24 cellular contexts compared by ENCODE assay signal in genomic region chr10:71618598-71618997, GRCh38.
DNase-seq lines count a peak whose midpoint lies in the region; ATAC-seq, FAIRE-seq and TF ChIP-seq lines count a peak whose summit lies in the region.
"Had no signal": no experiment of that assay in that cellular context is flagged by ENCODE, and none has a peak within 500 bp of the region (broad histone marks: within the 10 kb centered on the region; RNA-seq: fewer than 3 reads in every experiment).

No MANE protein-coding gene starts in this region.

- no peak overlapping the region for H3K14ac ChIP-seq in IMR-90 (replicated peaks; ENCODE audit: low read depth, low read length)
- H3K14ac ChIP-seq in H1 (ENCODE audit: insufficient read length) = no peak overlapping the region

- POLR2A ChIA-PET in IMR-90 (lab: Charles Lee; ENCODE audit: unreplicated experiment) (no interaction called here), H1 (lab: Charles Lee; ENCODE audit: partially characterized antibody) (no interaction called here)

- DNase-seq in cardiac muscle cell (ENCODE audit: low read depth in 1 of 2, low spot score in 1 of 2) = no peak
- no peak for DNase-seq in right atrium auricular region (ENCODE audit: low spot score)
- DNase-seq in IMR-90 = no peak
- no peak for DNase-seq in H1 (ENCODE audit: low read depth in 1 of 2, low spot score in 2 of 2)
- DNase-seq in osteoblast (ENCODE audit: insufficient read length, low spot score, missing footprints) = peak; percentile 57
- DNase-seq in OCI-M1 (lab: John Stamatoyannopoulos, UW) = no peak
- DNase-seq in stimulated activated naive CD8-positive, alpha-beta T cell treated with anti-CD3 and anti-CD28 coated beads, Interleukin-15, Interleukin-2, amounts not matched to agents 100 U/mL and 50 U/mL, for 24 hours = no peak
- DNase-seq in NCI-H1048 (lab: John Stamatoyannopoulos, UW) = no peak
- DNase-seq: CD4-positive, alpha-beta T cell; CD8-positive, alpha-beta memory T cell; DMS 273 treated with DMSO at 0.1 percent for 48 hours; DMS79; EL; GDM1; GM23248; H9 had no signal

- no peak for TF ChIP-seq CTCF in cardiac muscle cell (IDR thresholded peaks at IDR 0.05; ENCODE audit: low read depth, low read length)
- no peak for TF ChIP-seq CTCF in right atrium auricular region (IDR thresholded peaks at IDR 0.05)
- TF ChIP-seq CTCF in IMR-90 (conservative IDR thresholded peaks at IDR 0.05; ENCODE audit: low read depth, low read length) = no peak
- TF ChIP-seq CTCF in H1 (IDR thresholded peaks at IDR 0.05; ENCODE audit: control extremely low read depth in 1 of 3, insufficient read depth in 1 of 3, low read depth in 1 of 3, low read length in 3 of 3) = no peak
- no peak for TF ChIP-seq CTCF in osteoblast (IDR thresholded peaks at IDR 0.05; ENCODE audit: extremely low read depth, low read depth, low read length)

- H3K79me2 ChIP-seq in H1 (ENCODE audit: control insufficient read depth in 1 of 2, insufficient read depth in 2 of 2, low read length in 2 of 2) (no peaks in the 10 kb centered on the region), osteoblast (ENCODE audit: insufficient read depth, low read length) (no peaks in the 10 kb centered on the region)

- H3K4me1 ChIP-seq in cardiac muscle cell (ENCODE audit: low read depth) = peaks cover 21% of the 10 kb centered on the region
- H3K4me1 ChIP-seq in right atrium auricular region = peaks cover 0 to 33% of the 10 kb centered on the region in 2 donors
- H3K4me1 ChIP-seq in IMR-90 (ENCODE audit: control insufficient read depth, insufficient read depth, low read length) = peaks cover 6% of the 10 kb centered on the region; the same call in 1 of the 2 replicates
- H3K4me1 ChIP-seq in H1 (replicated peaks in 1 of 4; ENCODE audit: control insufficient read depth in 3 of 4, insufficient read depth in 4 of 4, low read length in 3 of 4) = peaks cover 18 to 32% (median 22%) of the 10 kb centered on the region in 4 experiments; a peak in 6 of 7 replicates
- H3K4me1 ChIP-seq in osteoblast (ENCODE audit: insufficient read depth, low read length) = peaks cover 3% of the 10 kb centered on the region

- H3K9me3 ChIP-seq in cardiac muscle cell (ENCODE audit: low read depth) (no peaks in the 10 kb centered on the region), right atrium auricular region (no peaks in the 10 kb centered on the region), IMR-90 (ENCODE audit: control insufficient read depth, insufficient read depth, low read length) (no peaks in the 10 kb centered on the region; the same call in 1 of the 2 replicates), H1 (ENCODE audit: insufficient read depth in 2 of 2, low read depth in 1 of 2, low read length in 1 of 2) (peaks cover 0 to 4% of the 10 kb centered on the region in 2 experiments; a peak in 1 of 4 replicates), osteoblast (ENCODE audit: low read depth, low read length) (peaks cover 2% of the 10 kb centered on the region)
- H3K9me3 ChIP-seq: BLaER1 had no signal

- peak overlapping the region; percentile 84; the same call in 1 of the 2 replicates for H2BK12ac ChIP-seq in H1 (ENCODE audit: low read depth, low read length)

- no peak overlapping the region for H2BK15ac ChIP-seq in IMR-90 (ENCODE audit: low read depth, low read length)
- H2BK15ac ChIP-seq in H1 (ENCODE audit: low read length) = no peak overlapping the region; the same call in 1 of the 2 replicates

- no peak overlapping the region for H3K4me3 ChIP-seq in cardiac muscle cell
- H3K4me3 ChIP-seq in right atrium auricular region = no peak overlapping the region
- H3K4me3 ChIP-seq in IMR-90 (ENCODE audit: insufficient read depth, low read depth, low read length) = no peak overlapping the region
- H3K4me3 ChIP-seq in H1 (ENCODE audit: extremely low read depth in 1 of 4, insufficient read depth in 2 of 4, low read depth in 3 of 4, low read length in 4 of 4) = no peak overlapping the region
- no peak overlapping the region for H3K4me3 ChIP-seq in osteoblast (ENCODE audit: insufficient read depth, low read length)
- H3K4me3 ChIP-seq: BLaER1, GM12878, GM23248 had no signal

- in situ Hi-C loops in IMR-90 (cut with MboI; ENCODE audit: low sequenced_read_pairs) = no loop called here

- no peak for TF ChIP-seq EP300 in H1 (IDR thresholded peaks at IDR 0.05; ENCODE audit: borderline replicate concordance in 1 of 2, low read depth in 2 of 2, low read length in 2 of 2)

- no peak overlapping the region for H2AFZ ChIP-seq in IMR-90 (replicated peaks; ENCODE audit: low read length, poor library complexity)
- H2AFZ ChIP-seq in H1 (ENCODE audit: low read length) = no peak overlapping the region
- no peak overlapping the region for H2AFZ ChIP-seq in osteoblast (ENCODE audit: low read length)
- H2AFZ ChIP-seq: GM23248 had no signal

- H3K27ac ChIP-seq in cardiac muscle cell = peak overlapping the region; percentile 8
- no peak overlapping the region for H3K27ac ChIP-seq in right atrium auricular region
- no peak overlapping the region for H3K27ac ChIP-seq in IMR-90 (ENCODE audit: insufficient read depth, low read length)
- H3K27ac ChIP-seq in H1 (ENCODE audit: low read depth, low read length) = no peak overlapping the region
- H3K27ac ChIP-seq in osteoblast (ENCODE audit: low read depth, low read length) = no peak overlapping the region
- H3K27ac ChIP-seq: 22Rv1, BLaER1, C4-2B, GM23248 had no signal

- H3K9ac ChIP-seq in IMR-90 (ENCODE audit: low read depth, low read length) (no peak overlapping the region), H1 (replicated peaks in 1 of 4; ENCODE audit: extremely low read depth in 1 of 4, low read depth in 3 of 4, low read length in 3 of 4) (no peak overlapping the region)
- H3K9ac ChIP-seq: BLaER1, GM23248 had no signal

- no peak overlapping the region for H3K4ac ChIP-seq in IMR-90 (ENCODE audit: low read depth, low read length)
- H3K4ac ChIP-seq in H1 (replicated peaks; ENCODE audit: insufficient read length, low read depth, low read length) = no peak overlapping the region

- H3K79me1 ChIP-seq in IMR-90 (ENCODE audit: low read depth in 1 of 2, low read length in 2 of 2) (no peaks in the 10 kb centered on the region), H1 (ENCODE audit: low read depth, low read length) (no peaks in the 10 kb centered on the region)

- no peaks in the 10 kb centered on the region for H3K9me1 ChIP-seq in IMR-90 (ENCODE audit: insufficient read depth, low read length)

- H3K56ac ChIP-seq in IMR-90 (ENCODE audit: extremely low read depth, insufficient read depth, low read length) = no peak overlapping the region
- no peak overlapping the region for H3K56ac ChIP-seq in H1 (replicated peaks; ENCODE audit: insufficient read length, low read depth, low read length)

- BruUV-seq in IMR-90 (replicated peaks; lab: Mats Ljungman, UMichigan) = no TSS peak

- H3K18ac ChIP-seq in IMR-90 (ENCODE audit: low read depth, low read length) (no peak overlapping the region), H1 (ENCODE audit: extremely low read depth, low read length) (peak overlapping the region; percentile 55)

- H4K8ac ChIP-seq in IMR-90 (ENCODE audit: low read depth in 2 of 2, low read length in 2 of 2) (no peak overlapping the region), H1 (ENCODE audit: extremely low read depth, insufficient read depth, low read length) (no peak overlapping the region)

- H2BK20ac ChIP-seq in IMR-90 (ENCODE audit: low read depth, low read length) (no peak overlapping the region), H1 (ENCODE audit: low read length) (no peak overlapping the region; the same call in 1 of the 2 replicates)

- CTCF ChIA-PET in IMR-90 (lab: Yijun Ruan, JAX) = interaction anchor here (1.4 kb wide), 1 partner anchor 9 kb away, joined by 3 read pairs; no protein-coding TSS in a partner anchor
- CTCF ChIA-PET in H1 (lab: Charles Lee; ENCODE audit: partially characterized antibody) = interaction anchor here (1.0 to 16.1 kb wide), 8 partner anchors 9 to 223 kb away, joined by 3 to 169 read pairs (median 4); no protein-coding TSS in a partner anchor

- peak overlapping the region; percentile 39 for H2AK9ac ChIP-seq in IMR-90 (replicated peaks; ENCODE audit: low read depth, low read length, poor library complexity)

- WGBS in IMR-90 (ENCODE audit: extremely low coverage in 2 of 2, insufficient read length in 1 of 2), 2 experiments = no CpG with 5 or more reads among the region's 8 CpGs
- WGBS in H1 (ENCODE audit: extremely low coverage in 1 of 2, insufficient coverage in 1 of 2, insufficient read length in 1 of 2, insufficient replicate concordance in 2 of 2, low coverage in 1 of 2, low lambda C conversion rate in 2 of 2, missing lambda C conversion rate in 1 of 2), 2 experiments = 86% methylated on average over 8 of the region's 8 CpGs; no CpG with 5 or more reads in 1 of the 2 experiments

- TF ChIP-seq RAD21 in IMR-90 (IDR thresholded peaks at IDR 0.05; ENCODE audit: low read length) (no peak), H1 (IDR thresholded peaks at IDR 0.05 in 1 of 2, conservative IDR thresholded peaks at IDR 0.05 in 1 of 2; ENCODE audit: low read depth in 2 of 2, low read length in 2 of 2) (no peak)

- FAIRE-seq in H1 (lab: Jason Lieb, UNC) = no peak
- FAIRE-seq: A204.1, D721Med, GM12878, GM19239 had no signal

- no peak for ATAC-seq in IMR-90 (ENCODE audit: low read depth)
- no peak for ATAC-seq in stimulated activated naive CD8-positive, alpha-beta T cell treated with anti-CD3 and anti-CD28 coated beads, Interleukin-15, Interleukin-2, amounts not matched to agents 100 U/mL and 50 U/mL, for 24 hours
- ATAC-seq: GM12878, HCT116 had no signal

- H2BK5ac ChIP-seq in IMR-90 (ENCODE audit: low read depth, low read length, poor library complexity, severe bottlenecking) (no peak overlapping the region), H1 (ENCODE audit: low read depth, low read length) (no peak overlapping the region)

- H4K5ac ChIP-seq in IMR-90 (ENCODE audit: low read depth, low read length) = no peak overlapping the region
- H4K5ac ChIP-seq in H1 (ENCODE audit: insufficient read length, low read depth, low read length) = no peak overlapping the region

- intact Hi-C loops in IMR-90 (cut with micrococcal nuclease) = no loop called here

- no peaks in the 10 kb centered on the region; the same call in 1 of the 2 replicates for H3K23me2 ChIP-seq in H1 (ENCODE audit: low read depth, low read length)

- no peaks in the 10 kb centered on the region for H4K20me1 ChIP-seq in IMR-90 (ENCODE audit: insufficient read depth, low read length)
- H4K20me1 ChIP-seq in H1 (replicated peaks in 1 of 2; ENCODE audit: control insufficient read depth in 1 of 2, insufficient read depth in 2 of 2, low read length in 2 of 2) = no peaks in the 10 kb centered on the region
- H4K20me1 ChIP-seq in osteoblast (ENCODE audit: insufficient read depth, low read length) = no peaks in the 10 kb centered on the region
- H4K20me1 ChIP-seq: BLaER1 had no signal

- TF ChIP-seq POLR2A in IMR-90 (IDR thresholded peaks at IDR 0.05; ENCODE audit: low read depth, low read length) = no peak
- TF ChIP-seq POLR2A in H1 (IDR thresholded peaks at IDR 0.05; ENCODE audit: control extremely low read depth in 1 of 2, low read depth in 2 of 2, low read length in 2 of 2) = no peak

- no peak overlapping the region for H2AK5ac ChIP-seq in IMR-90 (ENCODE audit: low read depth, low read length)
- H2AK5ac ChIP-seq in H1 (ENCODE audit: low read depth, low read length) = no peak overlapping the region

- H3K23ac ChIP-seq in IMR-90 (ENCODE audit: low read depth, low read length) (no peak overlapping the region), H1 (ENCODE audit: insufficient read length) (no peak overlapping the region)

- no peak overlapping the region for H4K91ac ChIP-seq in IMR-90 (ENCODE audit: insufficient read depth, low read depth, low read length)
- H4K91ac ChIP-seq in H1 (replicated peaks; ENCODE audit: insufficient read length, low read length) = no peak overlapping the region

- H3K4me2 ChIP-seq in IMR-90 (ENCODE audit: low read depth, low read length) = no peak overlapping the region
- no peak overlapping the region for H3K4me2 ChIP-seq in H1 (ENCODE audit: insufficient read depth in 1 of 2, low read depth in 2 of 2, low read length in 2 of 2)
- no peak overlapping the region for H3K4me2 ChIP-seq in osteoblast (ENCODE audit: insufficient read depth, low read length)
- H3K4me2 ChIP-seq: BLaER1 had no signal

- H2BK120ac ChIP-seq in IMR-90 (ENCODE audit: low read depth, low read length) (no peak overlapping the region), H1 (replicated peaks; ENCODE audit: low read depth, low read length) (no peak overlapping the region)

- dilution Hi-C loops in IMR-90 (cut with HindIII; ENCODE audit: low sequenced_read_pairs, unreplicated experiment) = no loop called here

- H3K36me3 ChIP-seq in cardiac muscle cell (no peaks in the 10 kb centered on the region), right atrium auricular region (no peaks in the 10 kb centered on the region), IMR-90 (ENCODE audit: control insufficient read depth, insufficient read depth, low read length) (no peaks in the 10 kb centered on the region), H1 (ENCODE audit: control insufficient read depth in 2 of 4, insufficient read depth in 4 of 4, low read length in 3 of 4) (no peaks in the 10 kb centered on the region), osteoblast (ENCODE audit: insufficient read depth, low read length) (no peaks in the 10 kb centered on the region)
- H3K36me3 ChIP-seq: BLaER1 had no signal

- H3K27me3 ChIP-seq in cardiac muscle cell (no peaks in the 10 kb centered on the region), right atrium auricular region (no peaks in the 10 kb centered on the region), IMR-90 (ENCODE audit: control insufficient read depth, insufficient read depth, low read length) (peaks cover 19% of the 10 kb centered on the region), H1 (replicated peaks in 1 of 4; ENCODE audit: control insufficient read depth in 3 of 4, extremely low read depth in 1 of 4, insufficient read depth in 3 of 4, low read length in 3 of 4) (no peaks in the 10 kb centered on the region; a peak in 1 of 7 replicates), osteoblast (ENCODE audit: insufficient read depth, low read length) (peaks cover 8% of the 10 kb centered on the region)
- H3K27me3 ChIP-seq: BLaER1 had no signal
